8 cellular contexts compared by ENCODE assay signal in the genomic region with DNA sequence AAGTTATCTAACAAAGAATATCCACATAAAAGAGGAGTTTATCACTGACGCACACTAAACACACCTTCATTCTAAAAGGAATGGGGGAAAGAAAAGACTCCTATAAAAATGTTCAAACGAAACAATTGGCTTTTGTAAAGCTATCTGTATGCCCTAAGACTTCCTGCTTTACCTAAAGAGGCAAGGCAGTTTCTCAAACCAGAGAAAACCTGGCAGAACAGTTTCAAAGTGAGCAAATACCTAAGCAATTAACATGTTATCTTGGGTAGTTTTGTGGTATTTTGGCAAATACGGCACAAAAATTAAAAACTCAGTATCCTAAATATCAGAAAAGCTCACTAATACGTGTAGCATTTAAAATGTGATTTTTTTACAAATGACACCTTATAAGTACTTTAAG. TPM values are rescaled to one million over a fixed set of nuclear protein-coding genes. Genes with fewer than 3 reads are reported as not detected.
A peak's percentile ranks its signal among the peaks of the same experiment; 100 is the strongest.
DNase-seq lines count a peak whose midpoint lies in the region; ATAC-seq and TF ChIP-seq lines count a peak whose summit lies in the region.

No MANE protein-coding gene starts in this region.

- peak; percentile 46 for DNase-seq in NCI-H2107 treated with DMSO at 0.1 percent for 48 hours (lab: John Stamatoyannopoulos, UW; ENCODE audit: unreplicated experiment)
- no peak for DNase-seq in NCI-H2107 (lab: John Stamatoyannopoulos, UW)
- DNase-seq in RPMI8226, result peak; percentile 19
- DNase-seq in esophagus squamous epithelium (lab: John Stamatoyannopoulos, UW), result no peak
- DNase-seq in stimulated activated CD4-positive, alpha-beta T cell treated with anti-CD3 and anti-CD28 coated beads, Interleukin-2, amount 100 ng/mL, for 48 hours, result no peak

- no peak for TF ChIP-seq CTCF in esophagus squamous epithelium (IDR thresholded peaks at IDR 0.05)

- H3K4me3 ChIP-seq in esophagus squamous epithelium (peak overlapping the region; percentile 44 to 79 (median 76)), rectal smooth muscle tissue (ENCODE audit: low read length) (peak overlapping the region; percentile 82)

- H3K27me3 ChIP-seq in esophagus squamous epithelium (no peaks in the 10 kb centered on the region), rectal smooth muscle tissue (ENCODE audit: control insufficient read depth, insufficient read depth, low read length) (no peaks in the 10 kb centered on the region)

- intact Hi-C loops in esophagus squamous epithelium (cut with DNase I), result no loop called here

- H3K4me1 ChIP-seq in esophagus squamous epithelium (peaks cover 0 to 58% (median 29%) of the 10 kb centered on the region in 3 donors), rectal smooth muscle tissue (ENCODE audit: control insufficient read depth, insufficient read depth, low read length) (peaks cover 5% of the 10 kb centered on the region)

- H3K36me3 ChIP-seq in esophagus squamous epithelium (peaks cover 2 to 15% (median 6%) of the 10 kb centered on the region in 3 donors), rectal smooth muscle tissue (ENCODE audit: control insufficient read depth, insufficient read depth, low read length) (peaks cover 8% of the 10 kb centered on the region)

- no peak for ATAC-seq in GM21825 (IDR thresholded peaks at IDR 0.05; ENCODE audit: unreplicated experiment)
- no peak for ATAC-seq in HG03135 (IDR thresholded peaks at IDR 0.05; ENCODE audit: unreplicated experiment)

- H3K9ac ChIP-seq in rectal smooth muscle tissue (ENCODE audit: low read length), result no peak overlapping the region

- no peak for TF ChIP-seq POLR2A in esophagus squamous epithelium (IDR thresholded peaks at IDR 0.05)

- H3K9me3 ChIP-seq in esophagus squamous epithelium, result no peaks in the 10 kb centered on the region

- H3K27ac ChIP-seq in esophagus squamous epithelium (peak overlapping the region; percentile 88 to 98 (median 95)), rectal smooth muscle tissue (ENCODE audit: low read depth, low read length) (no peak overlapping the region)

- 3 to 7% methylated on average over 4 of the region's 4 CpGs for WGBS in esophagus squamous epithelium, 2 donors

RNA-seq across cellular contexts. Expression of gene PUM1, which starts 1.9 kb away (rescaled TPM):
- total RNA-seq in esophagus squamous epithelium, result 10 to 100 TPM; 41.6 to 88.1 (median 53.9) TPM

Comparison
In these comparisons a context has a peak if more than half of its experiments do, and no peak if none do; other contexts are left out.
1. DNase-seq: peak in NCI-H2107 treated with DMSO at 0.1 percent for 48 hours (single experiment) and RPMI8226 (single experiment); none in NCI-H2107 (single experiment), esophagus squamous epithelium (single experiment) and stimulated activated CD4-positive, alpha-beta T cell treated with anti-CD3 and anti-CD28 coated beads, Interleukin-2, amount 100 ng/mL, for 48 hours (0 of 2).